ENCODE assay signal across 23 cellular contexts in the genomic region with DNA sequence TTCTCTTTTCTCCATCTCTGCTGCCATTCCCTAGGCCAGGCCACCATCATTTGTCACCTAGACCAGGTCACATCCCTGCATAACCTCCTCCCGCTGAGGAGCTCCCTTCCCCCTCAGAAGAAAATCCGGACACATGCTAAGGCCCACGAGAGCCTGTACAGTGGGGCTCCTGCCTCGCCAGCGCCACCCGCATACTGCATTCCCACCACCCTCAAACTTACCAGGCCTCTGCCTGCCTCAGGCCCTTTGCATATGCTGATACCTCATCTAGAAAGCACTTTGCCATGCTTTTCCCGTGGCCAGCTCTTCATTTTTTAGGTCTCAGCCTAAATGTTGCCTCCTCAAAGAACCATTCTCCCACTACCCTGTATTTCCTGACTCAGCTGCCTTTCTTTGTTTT.
"Had no signal": no experiment of that assay in that cellular context is flagged by ENCODE, and none has a peak within 500 bp of the region (broad histone marks: within the 10 kb centered on the region; RNA-seq: fewer than 3 reads in every experiment).

No MANE protein-coding gene starts in this region.

- H2AFZ ChIP-seq: neural progenitor cell had no signal

- DNase-seq: naive thymus-derived CD4-positive, alpha-beta T cell; natural killer cell; nucleus accumbens; psoas muscle; right cardiac atrium; right lobe of liver; sigmoid colon; small intestine; stimulated activated CD4-positive, alpha-beta T cell treated with anti-CD3 and anti-CD28 coated beads, Interleukin-15, amount 100 ng/mL, for 24 hours; stimulated activated CD4-positive, alpha-beta T cell treated with anti-CD3 and anti-CD28 coated beads, Interleukin-2, amount 100 ng/mL, for 24 hours; stimulated activated CD4-positive, alpha-beta T cell treated with anti-CD3 and anti-CD28 coated beads, Interleukin-2, amount 100 ng/mL, for 48 hours; stimulated activated CD4-positive, alpha-beta T cell treated with anti-CD3 and anti-CD28 coated beads, Interleukin-4, amount 100 ng/mL, for 24 hours; stimulated activated naive B cell treated with anti-CD40 and anti-IgM and Interleukin-4, amounts not matched to agents 10 μg/mL and 1 μg/mL and 100 μg/mL, for 72 hours; stimulated activated naive CD4-positive, alpha-beta T cell treated with Interleukin-2 at 50 U/mL for 16 hours; stomach; tibial artery; transverse colon had no signal

- H3K4me3 ChIP-seq: neural progenitor cell, pancreas, psoas muscle, right lobe of liver, sigmoid colon, stomach, thoracic aorta, tibial artery, transverse colon, vagina had no signal

- H3K4me2 ChIP-seq: neural progenitor cell had no signal

- H3K9me3 ChIP-seq: neutrophil, pancreas, psoas muscle, right lobe of liver, sigmoid colon, stomach, thoracic aorta, tibial artery, transverse colon, vagina had no signal

- H3K9ac ChIP-seq: neural progenitor cell had no signal

- H3K4me1 ChIP-seq: neural progenitor cell, pancreas, psoas muscle, right lobe of liver, transverse colon had no signal

- ATAC-seq: naive thymus-derived CD4-positive, alpha-beta T cell; natural killer cell; pancreas; psoas muscle; stimulated activated effector memory CD8-positive, alpha-beta T cell treated with anti-CD3 and anti-CD28 coated beads, Interleukin-12 subunit alpha, Interleukin-12 subunit beta, amount 100 ng/mL, for 72 hours; stimulated activated naive B cell treated with anti-CD40 and anti-IgM and Interleukin-4, amounts not matched to agents 10 μg/mL and 1 μg/mL and 100 μg/mL, for 72 hours had no signal

- H3K36me3 ChIP-seq: neural progenitor cell, pancreas, right lobe of liver, sigmoid colon, stomach, thoracic aorta, tibial artery, transverse colon, vagina had no signal

- H3K27ac ChIP-seq: neural progenitor cell, neutrophil, pancreas, psoas muscle, right lobe of liver, sigmoid colon, stomach, thoracic aorta, tibial artery, transverse colon, vagina had no signal

- H3K27me3 ChIP-seq: neural progenitor cell, neutrophil, pancreas, right lobe of liver, sigmoid colon, stomach, tibial artery, transverse colon, vagina had no signal
